Comparison of ENCODE assay signal across 8 cellular contexts in genomic region chr13:23899555-23899954, GRCh38.
A peak's percentile ranks its signal among the peaks of the same experiment; 100 is the strongest.
DNase-seq lines count a peak whose midpoint lies in the region; ATAC-seq, FAIRE-seq and TF ChIP-seq lines count a peak whose summit lies in the region.

No MANE protein-coding gene starts in this region.

- TF ChIP-seq CTCF in GM12875 (IDR thresholded peaks at IDR 0.05; ENCODE audit: borderline replicate concordance, insufficient read depth, low read depth, low read length): peak; percentile 35; the same call in 1 of the 2 replicates

- DNase-seq in AG20443 (ENCODE audit: low spot score): peak; percentile 34
- no peak for DNase-seq in RCC 7860 (ENCODE audit: low spot score)
- DNase-seq in dedifferentiated amniotic fluid mesenchymal stem cell (ENCODE audit: extremely low spot score): peak; percentile 77
- DNase-seq in midbrain (lab: John Stamatoyannopoulos, UW): peak; percentile 22

- ATAC-seq in GM19324 (IDR thresholded peaks at IDR 0.05; ENCODE audit: low FRiP score, unreplicated experiment) (no peak), HG03039 (IDR thresholded peaks at IDR 0.05; ENCODE audit: unreplicated experiment) (no peak), GM18868 (IDR thresholded peaks at IDR 0.05; ENCODE audit: unreplicated experiment) (no peak)

- FAIRE-seq in RCC 7860 (lab: Jason Lieb, UNC): peak; percentile 26

- H3K4me3 ChIP-seq in GM12875 (ENCODE audit: low read depth, low read length): no peak overlapping the region
